ENCODE assay signal across 32 cellular contexts in genomic region chr20:44765091-44765490, GRCh38. TPM values are rescaled to one million over a fixed set of nuclear protein-coding genes. Genes with fewer than 3 reads are reported as not detected.
"Had no signal": no experiment of that assay in that cellular context is flagged by ENCODE, and none has a peak within 500 bp of the region (broad histone marks: within the 10 kb centered on the region; RNA-seq: fewer than 3 reads in every experiment).

No MANE protein-coding gene starts in this region.

- H3K9me3 Mint-ChIP-seq: activated CD4-positive, alpha-beta memory T cell treated with anti-CD3 and anti-CD28 coated beads, Interleukin-2, amount 10 ng/mL, durations not matched to agents 7 days and 5 days; activated CD4-positive, alpha-beta T cell treated with anti-CD3 and anti-CD28 coated beads, Interleukin-2, amount 10 ng/mL, durations not matched to agents 7 days and 5 days; activated naive CD4-positive, alpha-beta T cell treated with anti-CD3 and anti-CD28 coated beads, Interleukin-2, amount 10 ng/mL, durations not matched to agents 7 days and 5 days; activated naive CD4-positive, alpha-beta T cell treated with anti-CD3 and anti-CD28 coated beads, Interleukin-2, amount 50 U/mL, for 72 hours; activated naive CD8-positive, alpha-beta T cell treated with anti-CD3 and anti-CD28 coated beads, Interleukin-2, amount 10 ng/mL, durations not matched to agents 7 days and 5 days; activated T-cell treated with anti-CD3 and anti-CD28 coated beads, Interleukin-2, amount 50 U/mL, for 24 hours; activated T-cell treated with anti-CD3 and anti-CD28 coated beads, Interleukin-2, amount 50 U/mL, for 72 hours; central memory CD8-positive, alpha-beta T cell; effector memory CD8-positive, alpha-beta T cell; WTC11 had no signal

- DNase-seq: activated CD4-positive, alpha-beta memory T cell treated with anti-CD3 and anti-CD28 coated beads, Interleukin-2, amount 10 ng/mL, durations not matched to agents 7 days and 5 days; activated CD4-positive, alpha-beta T cell treated with anti-CD3 and anti-CD28 coated beads for 1 hour; activated CD4-positive, alpha-beta T cell treated with anti-CD3 and anti-CD28 coated beads for 4 hours; activated CD4-positive, alpha-beta T cell treated with anti-CD3 and anti-CD28 coated beads, Interleukin-2, amount 10 ng/mL, durations not matched to agents 7 days and 5 days; activated CD4-positive, alpha-beta T cell treated with anti-CD3 and anti-CD28 coated beads, Interleukin-2, amount 50 U/mL, for 4 hours; activated CD8-positive, alpha-beta memory T cell treated with anti-CD3 and anti-CD28 coated beads, Interleukin-2, amount 50 U/mL, for 48 hours; activated gamma-delta T cell; activated naive CD4-positive, alpha-beta T cell; activated naive CD4-positive, alpha-beta T cell treated with anti-CD3 and anti-CD28 coated beads, Interleukin-2, amount 10 ng/mL, durations not matched to agents 7 days and 5 days; activated naive CD8-positive, alpha-beta T cell treated with anti-CD3 and anti-CD28 coated beads, Interleukin-2, amount 10 ng/mL, durations not matched to agents 7 days and 5 days; activated T-cell treated with anti-CD3 and anti-CD28 coated beads for 4 hours; activated T-cell treated with anti-CD3 and anti-CD28 coated beads, Interleukin-2, amount 50 U/mL, for 24 hours; activated T-cell treated with anti-CD3 and anti-CD28 coated beads, Interleukin-2, amount 50 U/mL, for 72 hours; dermis blood vessel endothelial cell; effector CD4-positive, alpha-beta T cell; effector memory CD8-positive, alpha-beta T cell; erythroblast; foreskin keratinocyte; gastrocnemius medialis; glutamatergic neuron; T-helper 2 cell had no signal

- H3K4me3 Mint-ChIP-seq: activated CD4-positive, alpha-beta memory T cell treated with anti-CD3 and anti-CD28 coated beads, Interleukin-2, amount 10 ng/mL, durations not matched to agents 7 days and 5 days; activated CD4-positive, alpha-beta T cell treated with anti-CD3 and anti-CD28 coated beads, Interleukin-2, amount 10 ng/mL, durations not matched to agents 7 days and 5 days; activated naive CD4-positive, alpha-beta T cell treated with anti-CD3 and anti-CD28 coated beads, Interleukin-2, amount 10 ng/mL, durations not matched to agents 7 days and 5 days; activated naive CD8-positive, alpha-beta T cell treated with anti-CD3 and anti-CD28 coated beads, Interleukin-2, amount 10 ng/mL, durations not matched to agents 7 days and 5 days; activated T-cell treated with anti-CD3 and anti-CD28 coated beads, Interleukin-2, amount 50 U/mL, for 24 hours; activated T-cell treated with anti-CD3 and anti-CD28 coated beads, Interleukin-2, amount 50 U/mL, for 72 hours; brain; central memory CD8-positive, alpha-beta T cell; effector memory CD8-positive, alpha-beta T cell; WTC11 had no signal

- ATAC-seq: activated naive CD4-positive, alpha-beta T cell treated with anti-CD3 and anti-CD28 coated beads, Interleukin-2, amount 50 U/mL, for 72 hours; activated T-cell treated with anti-CD3 and anti-CD28 coated beads, Interleukin-2, amount 50 U/mL, for 72 hours; effector memory CD8-positive, alpha-beta T cell; gastrocnemius medialis; WTC11 had no signal

- H3K36me3 ChIP-seq: ascending aorta, breast epithelium, cardiac muscle cell, esophagus muscularis mucosa, gastrocnemius medialis had no signal

- H3K4me3 ChIP-seq: ascending aorta, breast epithelium, cardiac muscle cell, coronary artery, esophagus muscularis mucosa, gastrocnemius medialis had no signal

- H3K9me3 ChIP-seq: ascending aorta, breast epithelium, esophagus muscularis mucosa, gastrocnemius medialis had no signal

- H3K27ac Mint-ChIP-seq: activated CD4-positive, alpha-beta memory T cell treated with anti-CD3 and anti-CD28 coated beads, Interleukin-2, amount 10 ng/mL, durations not matched to agents 7 days and 5 days; activated CD4-positive, alpha-beta T cell treated with anti-CD3 and anti-CD28 coated beads, Interleukin-2, amount 10 ng/mL, durations not matched to agents 7 days and 5 days; activated naive CD4-positive, alpha-beta T cell treated with anti-CD3 and anti-CD28 coated beads, Interleukin-2, amount 10 ng/mL, durations not matched to agents 7 days and 5 days; activated naive CD4-positive, alpha-beta T cell treated with anti-CD3 and anti-CD28 coated beads, Interleukin-2, amount 50 U/mL, for 72 hours; activated naive CD8-positive, alpha-beta T cell treated with anti-CD3 and anti-CD28 coated beads, Interleukin-2, amount 10 ng/mL, durations not matched to agents 7 days and 5 days; activated T-cell treated with anti-CD3 and anti-CD28 coated beads, Interleukin-2, amount 50 U/mL, for 24 hours; activated T-cell treated with anti-CD3 and anti-CD28 coated beads, Interleukin-2, amount 50 U/mL, for 72 hours; effector memory CD8-positive, alpha-beta T cell; WTC11 had no signal

- H3K36me3 Mint-ChIP-seq: activated naive CD4-positive, alpha-beta T cell treated with anti-CD3 and anti-CD28 coated beads, Interleukin-2, amount 10 ng/mL, durations not matched to agents 7 days and 5 days; activated naive CD4-positive, alpha-beta T cell treated with anti-CD3 and anti-CD28 coated beads, Interleukin-2, amount 50 U/mL, for 72 hours; activated naive CD8-positive, alpha-beta T cell treated with anti-CD3 and anti-CD28 coated beads, Interleukin-2, amount 10 ng/mL, durations not matched to agents 7 days and 5 days; WTC11 had no signal

- H3K4me1 Mint-ChIP-seq: activated CD4-positive, alpha-beta memory T cell treated with anti-CD3 and anti-CD28 coated beads, Interleukin-2, amount 10 ng/mL, durations not matched to agents 7 days and 5 days; activated CD4-positive, alpha-beta T cell treated with anti-CD3 and anti-CD28 coated beads, Interleukin-2, amount 10 ng/mL, durations not matched to agents 7 days and 5 days; activated naive CD4-positive, alpha-beta T cell treated with anti-CD3 and anti-CD28 coated beads, Interleukin-2, amount 10 ng/mL, durations not matched to agents 7 days and 5 days; activated naive CD8-positive, alpha-beta T cell treated with anti-CD3 and anti-CD28 coated beads, Interleukin-2, amount 10 ng/mL, durations not matched to agents 7 days and 5 days; central memory CD8-positive, alpha-beta T cell had no signal

- H3K27ac ChIP-seq: ascending aorta, breast epithelium, cardiac muscle cell, coronary artery, esophagus muscularis mucosa, foreskin keratinocyte, gastrocnemius medialis had no signal

- H3K27me3 ChIP-seq: ascending aorta, cardiac muscle cell, gastrocnemius medialis had no signal

- H3K4me1 ChIP-seq: ascending aorta, breast epithelium, foreskin keratinocyte, gastrocnemius medialis had no signal

RNA-seq across cellular contexts. Expression of gene KCNK15, which starts 19.4 kb away (rescaled TPM):
- total RNA-seq: activated CD4-positive, alpha-beta memory T cell treated with anti-CD3 and anti-CD28 coated beads, Interleukin-2, amount 10 ng/mL, durations not matched to agents 7 days and 5 days; activated CD4-positive, alpha-beta T cell treated with anti-CD3 and anti-CD28 coated beads, Interleukin-2, amount 10 ng/mL, durations not matched to agents 7 days and 5 days; activated naive CD8-positive, alpha-beta T cell treated with anti-CD3 and anti-CD28 coated beads, Interleukin-2, amount 10 ng/mL, durations not matched to agents 7 days and 5 days; cardiac muscle cell; foreskin keratinocyte had no signal

RNA-seq across cellular contexts. Expression of gene RIMS4, which starts 45.3 kb away (rescaled TPM):
- total RNA-seq: activated CD4-positive, alpha-beta memory T cell treated with anti-CD3 and anti-CD28 coated beads, Interleukin-2, amount 10 ng/mL, durations not matched to agents 7 days and 5 days; activated CD4-positive, alpha-beta T cell treated with anti-CD3 and anti-CD28 coated beads, Interleukin-2, amount 10 ng/mL, durations not matched to agents 7 days and 5 days; activated naive CD8-positive, alpha-beta T cell treated with anti-CD3 and anti-CD28 coated beads, Interleukin-2, amount 10 ng/mL, durations not matched to agents 7 days and 5 days; dermis blood vessel endothelial cell; foreskin keratinocyte; T-helper 1 cell treated with Interleukin-12 subunit alpha and Interleukin-12 subunit beta and Interleukin-4 antibody, amounts not matched to agents 30 ng/mL and 1 ng/mL, for 36 hours had no signal

RNA-seq across cellular contexts. Expression of gene CCN5, which starts 49.9 kb away (rescaled TPM):
- total RNA-seq: activated CD4-positive, alpha-beta memory T cell treated with anti-CD3 and anti-CD28 coated beads, Interleukin-2, amount 10 ng/mL, durations not matched to agents 7 days and 5 days; activated CD4-positive, alpha-beta T cell treated with anti-CD3 and anti-CD28 coated beads, Interleukin-2, amount 10 ng/mL, durations not matched to agents 7 days and 5 days; activated naive CD4-positive, alpha-beta T cell treated with anti-CD3 and anti-CD28 coated beads, Interleukin-2, amount 50 U/mL, for 72 hours; activated naive CD8-positive, alpha-beta T cell treated with anti-CD3 and anti-CD28 coated beads, Interleukin-2, amount 10 ng/mL, durations not matched to agents 7 days and 5 days; activated T-cell treated with anti-CD3 and anti-CD28 coated beads, Interleukin-2, amount 50 U/mL, for 72 hours; cardiac muscle cell; cerebellum; dermis blood vessel endothelial cell; foreskin keratinocyte; T-helper 1 cell treated with Interleukin-12 subunit alpha and Interleukin-12 subunit beta and Interleukin-4 antibody, amounts not matched to agents 30 ng/mL and 1 ng/mL, for 36 hours had no signal
